In genomic region chr3:159828542-159828943, GRCh38 we compare ENCODE assay signal across 8 cellular contexts. TPM values are rescaled to one million over a fixed set of nuclear protein-coding genes. Genes with fewer than 3 reads are reported as not detected.
DNase-seq lines count a peak whose midpoint lies in the region; ATAC-seq and TF ChIP-seq lines count a peak whose summit lies in the region.

No MANE protein-coding gene starts in this region.

- no peaks in the 10 kb centered on the region for H3F3A ChIP-seq in SU-DHL-6 (ENCODE audit: insufficient read depth)

- H3K27me3 ChIP-seq in SU-DHL-6 (ENCODE audit: low read length) (no peaks in the 10 kb centered on the region), heart left ventricle (no peaks in the 10 kb centered on the region)

- H3K9me2 ChIP-seq in SU-DHL-6 (replicated peaks; ENCODE audit: insufficient read depth, low read length) = no peaks in the 10 kb centered on the region

- no peaks in the 10 kb centered on the region for H4K20me1 ChIP-seq in SU-DHL-6 (ENCODE audit: low read depth, low read length)

- no peak for TF ChIP-seq POLR2A in heart left ventricle (IDR thresholded peaks at IDR 0.05)

- intact Hi-C loops in heart left ventricle (cut with DNase I) = loop anchor here in 9 of 10 donors (2.0 to 5.0 kb wide), 8 partner anchors 54 to 179 kb away; no protein-coding TSS in a partner anchor

- no peak overlapping the region for H3K4me2 ChIP-seq in SU-DHL-6 (ENCODE audit: low read depth, low read length, poor library complexity, severe bottlenecking)

- 13 to 15% (median 13%) methylated on average over 5 of the region's 5 CpGs for WGBS in heart left ventricle, 4 donors

- ATAC-seq in GM21447 (IDR thresholded peaks at IDR 0.05; ENCODE audit: unreplicated experiment) (peak; percentile 45), heart left ventricle (peak; percentile 41 to 74 (median 52))

- H2AFZ ChIP-seq in SU-DHL-6 (ENCODE audit: low read depth, low read length, severe bottlenecking) = no peak overlapping the region

- H3K9me3 ChIP-seq in SU-DHL-6 (ENCODE audit: insufficient read depth, low read length) (no peaks in the 10 kb centered on the region), heart left ventricle (no peaks in the 10 kb centered on the region)

- H3K36me3 ChIP-seq in SU-DHL-6 (ENCODE audit: low read length) (no peaks in the 10 kb centered on the region), heart left ventricle (no peaks in the 10 kb centered on the region)

- H3K79me2 ChIP-seq in SU-DHL-6 (ENCODE audit: insufficient read depth, low read length) = no peaks in the 10 kb centered on the region

- H3K27ac ChIP-seq in SU-DHL-6 (ENCODE audit: low read depth, low read length) (no peak overlapping the region), heart left ventricle (peak overlapping the region in 6 of 12 donors; percentile 3 to 52 (median 32)), substantia nigra (ENCODE audit: low read depth, low read length, poor library complexity, severe bottlenecking) (peak overlapping the region; percentile 55)

- H3K9ac ChIP-seq in SU-DHL-6 (ENCODE audit: low read length) = no peak overlapping the region

- DNase-seq in COR-L47 (lab: John Stamatoyannopoulos, UW) (peak; percentile 80), NCI-H1694 (lab: John Stamatoyannopoulos, UW) (peak; percentile 30), heart left ventricle (no peak), substantia nigra (lab: John Stamatoyannopoulos, UW) (peak in 1 of 49 donors; percentile 21), T-helper 9 cell (no peak)
- no peak for DNase-seq in activated CD4-positive, alpha-beta T cell treated with anti-CD3 and anti-CD28 coated beads, Interleukin-2, amount 50 U/mL, for 48 hours

- TF ChIP-seq CTCF in SU-DHL-6 (IDR thresholded peaks at IDR 0.05; ENCODE audit: insufficient read depth, low read length, poor library complexity, severe bottlenecking) = peak; percentile 50
- peak; percentile 44 to 74 (median 60) for TF ChIP-seq CTCF in heart left ventricle (IDR thresholded peaks at IDR 0.05)

- peaks cover 4 to 61% (median 32%) of the 10 kb centered on the region in 12 donors for H3K4me1 ChIP-seq in heart left ventricle

- H3K4me3 ChIP-seq in SU-DHL-6 (ENCODE audit: insufficient read depth, low read length, poor library complexity, severe bottlenecking) (no peak overlapping the region), heart left ventricle (no peak overlapping the region)

RNA-seq across cellular contexts. Expression of gene SCHIP1, which starts 11.1 kb away (rescaled TPM):
- 100 to 1,000 TPM in 1 of 9 donors, 10 to 100 TPM in 8; 38.8 to 137 (median 49.9) TPM for total RNA-seq in heart left ventricle
- 100 to 1,000 TPM in 1 of 2 donors, 10 to 100 TPM in 1; 23.8 to 100 TPM for polyA plus RNA-seq in heart left ventricle

Comparison
In these comparisons a context has a peak if more than half of its experiments do, and no peak if none do; other contexts are left out.
1. DNase-seq: peak in COR-L47 (single experiment) and NCI-H1694 (single experiment); none in heart left ventricle (0 of 5), T-helper 9 cell (single experiment) and activated CD4-positive, alpha-beta T cell treated with anti-CD3 and anti-CD28 coated beads, Interleukin-2, amount 50 U/mL, for 48 hours (0 of 2).